In genomic region chr2:101151859-101152194, GRCh38 we compare ENCODE assay signal across 10 cellular contexts. TPM values are rescaled to one million over a fixed set of nuclear protein-coding genes. Genes with fewer than 3 reads are reported as not detected.
DNase-seq lines count a peak whose midpoint lies in the region; ATAC-seq and FAIRE-seq lines count a peak whose summit lies in the region.
"Had no signal": no experiment of that assay in that cellular context is flagged by ENCODE, and none has a peak within 500 bp of the region (broad histone marks: within the 10 kb centered on the region; RNA-seq: fewer than 3 reads in every experiment).

No MANE protein-coding gene starts in this region.

- H3K4me1 Mint-ChIP-seq in activated CD8-positive, alpha-beta T cell treated with anti-CD3 and anti-CD28 coated beads, Interleukin-2, amount 10 ng/mL, durations not matched to agents 7 days and 5 days (ENCODE audit: low read depth) = peaks cover 17% of the 10 kb centered on the region

- CTCF ChIA-PET in activated CD8-positive, alpha-beta T cell treated with anti-CD3 and anti-CD28 coated beads, Interleukin-2, amount 10 ng/mL, durations not matched to agents 7 days and 5 days (lab: Charles Lee) = interaction anchor here (1.2 to 2.5 kb wide), 3 partner anchors 53 to 140 kb away, joined by 3 to 14 read pairs (median 5); no protein-coding TSS in a partner anchor

- no peaks in the 10 kb centered on the region for H3K36me3 Mint-ChIP-seq in activated CD8-positive, alpha-beta T cell treated with anti-CD3 and anti-CD28 coated beads, Interleukin-2, amount 10 ng/mL, durations not matched to agents 7 days and 5 days (ENCODE audit: low read depth)
- H3K36me3 Mint-ChIP-seq: activated naive CD4-positive, alpha-beta T cell treated with anti-CD3 and anti-CD28 coated beads, Interleukin-2, amount 50 U/mL, for 72 hours had no signal

- H3K36me3 ChIP-seq in iPS DF 6.9 (ENCODE audit: control insufficient read depth, insufficient read depth, low read length) = no peaks in the 10 kb centered on the region
- H3K36me3 ChIP-seq in small intestine (ENCODE audit: control insufficient read depth in 2 of 2, insufficient read depth in 2 of 2, low read length in 2 of 2) = no peaks in the 10 kb centered on the region

- no peaks in the 10 kb centered on the region for H3K27me3 ChIP-seq in iPS DF 6.9 (ENCODE audit: control insufficient read depth, insufficient read depth, low read length)
- H3K27me3 ChIP-seq in small intestine (ENCODE audit: control insufficient read depth in 2 of 2, insufficient read depth in 2 of 2, low read length in 2 of 2) = no peaks in the 10 kb centered on the region

- FAIRE-seq in small intestine (lab: Jason Lieb, UNC) = no peak
- FAIRE-seq: G401.6 had no signal

- H3K4me3 ChIP-seq in iPS DF 6.9 (ENCODE audit: low read length) (peak overlapping the region; percentile 68; the same call in 1 of the 2 replicates), small intestine (ENCODE audit: low read depth in 1 of 2, low read length in 2 of 2) (peak overlapping the region in 1 of 2 donors; percentile 95)

- DNase-seq in NCI-H2171 treated with DMSO at 0.1 percent for 48 hours (lab: John Stamatoyannopoulos, UW) (peak; percentile 22), NCI-H2171 (lab: John Stamatoyannopoulos, UW) (no peak), iPS DF 6.9 (ENCODE audit: low read depth, low spot score) (no peak), small intestine (peak; percentile 38), kidney tubule cell (ENCODE audit: low spot score) (no peak)
- DNase-seq in activated CD8-positive, alpha-beta T cell treated with anti-CD3 and anti-CD28 coated beads, Interleukin-2, amount 10 ng/mL, durations not matched to agents 7 days and 5 days = no peak

- peak overlapping the region; percentile 73 for H3K4me3 Mint-ChIP-seq in activated CD8-positive, alpha-beta T cell treated with anti-CD3 and anti-CD28 coated beads, Interleukin-2, amount 10 ng/mL, durations not matched to agents 7 days and 5 days

- peaks cover 7% of the 10 kb centered on the region for H3K4me1 ChIP-seq in iPS DF 6.9 (ENCODE audit: control insufficient read depth, insufficient read depth, low read length)
- H3K4me1 ChIP-seq in small intestine (ENCODE audit: control insufficient read depth in 2 of 2, insufficient read depth in 1 of 2, low read depth in 1 of 2, low read length in 1 of 2) = no peaks in the 10 kb centered on the region

- H3K9me3 ChIP-seq in iPS DF 6.9 (ENCODE audit: control insufficient read depth, insufficient read depth, low read length) = no peaks in the 10 kb centered on the region
- no peaks in the 10 kb centered on the region for H3K9me3 ChIP-seq in small intestine (ENCODE audit: control insufficient read depth, low read depth)

- ATAC-seq in activated CD8-positive, alpha-beta T cell treated with anti-CD3 and anti-CD28 coated beads, Interleukin-2, amount 10 ng/mL, durations not matched to agents 7 days and 5 days = no peak
- ATAC-seq in HG02884 (IDR thresholded peaks at IDR 0.05; ENCODE audit: unreplicated experiment) (no peak), GM21529 (IDR thresholded peaks at IDR 0.05; ENCODE audit: unreplicated experiment) (no peak)

- peaks cover 55% of the 10 kb centered on the region for H3K27me3 Mint-ChIP-seq in activated CD8-positive, alpha-beta T cell treated with anti-CD3 and anti-CD28 coated beads, Interleukin-2, amount 10 ng/mL, durations not matched to agents 7 days and 5 days (ENCODE audit: low read depth)

- H3K9me3 Mint-ChIP-seq in activated CD8-positive, alpha-beta T cell treated with anti-CD3 and anti-CD28 coated beads, Interleukin-2, amount 10 ng/mL, durations not matched to agents 7 days and 5 days (ENCODE audit: insufficient read depth) = no peaks in the 10 kb centered on the region
- H3K9me3 Mint-ChIP-seq: activated naive CD4-positive, alpha-beta T cell treated with anti-CD3 and anti-CD28 coated beads, Interleukin-2, amount 50 U/mL, for 72 hours had no signal

- H3K27ac ChIP-seq in iPS DF 6.9 (ENCODE audit: low read length) (no peak overlapping the region), small intestine (ENCODE audit: low read depth in 1 of 2, low read length in 1 of 2) (peak overlapping the region; percentile 52 to 90)

- H3K27ac Mint-ChIP-seq in activated CD8-positive, alpha-beta T cell treated with anti-CD3 and anti-CD28 coated beads, Interleukin-2, amount 10 ng/mL, durations not matched to agents 7 days and 5 days = no peak overlapping the region

- WGBS in iPS DF 6.9 (ENCODE audit: insufficient coverage, insufficient read length) = no CpG with 5 or more reads among the region's 14 CpGs
- 2 to 3% (median 3%) methylated on average over 14 of the region's 14 CpGs for WGBS in small intestine, 3 donors

- POLR2A ChIA-PET in activated CD8-positive, alpha-beta T cell treated with anti-CD3 and anti-CD28 coated beads, Interleukin-2, amount 10 ng/mL, durations not matched to agents 7 days and 5 days (lab: Charles Lee) = interaction anchor here (1.5 kb wide), 1 partner anchor 102 kb away, joined by 3 read pairs; no protein-coding TSS in a partner anchor

RNA-seq across cellular contexts. Expression of gene TBC1D8, which starts 0.6 kb away (rescaled TPM):
- under 1 TPM; 0.29 to 0.70 TPM for total RNA-seq in activated CD8-positive, alpha-beta T cell treated with anti-CD3 and anti-CD28 coated beads, Interleukin-2, amount 10 ng/mL, durations not matched to agents 7 days and 5 days
- polyA plus RNA-seq in small intestine = 100 to 1,000 TPM in 1 of 3 donors, 10 to 100 TPM in 2; 12.6 to 113 (median 43.0) TPM

Comparison
In these comparisons a context has a peak if more than half of its experiments do, and no peak if none do; other contexts are left out.
1. DNase-seq: peak in NCI-H2171 treated with DMSO at 0.1 percent for 48 hours (single experiment) and small intestine (single experiment); none in NCI-H2171 (single experiment), activated CD8-positive, alpha-beta T cell treated with anti-CD3 and anti-CD28 coated beads, Interleukin-2, amount 10 ng/mL, durations not matched to agents 7 days and 5 days (single experiment), iPS DF 6.9 (single experiment) and kidney tubule cell (single experiment).